In the genomic region with DNA sequence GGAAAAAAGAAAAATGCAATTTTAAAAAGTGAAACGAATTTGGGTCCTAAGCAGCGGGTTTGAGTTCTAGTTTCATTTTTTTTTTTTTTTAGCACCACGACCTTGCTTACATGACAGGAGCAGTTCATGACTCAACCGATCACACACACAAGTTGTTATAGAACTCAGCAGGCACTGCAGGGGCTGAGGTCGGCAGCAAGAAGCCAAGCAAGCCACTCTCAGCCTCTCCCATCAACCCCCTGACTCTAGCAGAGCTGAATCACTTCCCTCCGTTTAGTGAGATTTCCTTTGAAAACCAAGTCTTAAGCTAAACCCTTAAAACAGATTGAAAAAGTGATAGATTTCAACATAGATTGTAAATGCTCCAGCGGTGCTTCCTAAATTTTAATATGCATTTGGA, we compare ENCODE assay signal across 20 cellular contexts.
DNase-seq lines count a peak whose midpoint lies in the region; ATAC-seq and TF ChIP-seq lines count a peak whose summit lies in the region.
"Had no signal": no experiment of that assay in that cellular context is flagged by ENCODE, and none has a peak within 500 bp of the region (broad histone marks: within the 10 kb centered on the region; RNA-seq: fewer than 3 reads in every experiment).

No MANE protein-coding gene starts in this region.

- in situ Hi-C loops in brain microvascular endothelial cell (cut with HindIII; ENCODE audit: low pct_ligation_motif_present, low sequenced_read_pairs) = no loop called here

- H3K4me3 Mint-ChIP-seq in stimulated activated naive B cell treated with anti-CD40 and anti-IgM and Interleukin-4, amounts not matched to agents 10 μg/mL and 1 μg/mL and 100 μg/mL, for 72 hours = no peak overlapping the region
- H3K4me3 Mint-ChIP-seq: CD4-positive, alpha-beta T cell had no signal

- no peaks in the 10 kb centered on the region for H3K4me1 Mint-ChIP-seq in stimulated activated naive B cell treated with anti-CD40 and anti-IgM and Interleukin-4, amounts not matched to agents 10 μg/mL and 1 μg/mL and 100 μg/mL, for 72 hours

- peak; percentile 61 for DNase-seq in NK-92 treated with Interleukin-12 subunit alpha and Interleukin-12 subunit beta, amount 100 ng/mL, for 24 hours (lab: John Stamatoyannopoulos, UW)
- DNase-seq in NK-92 (lab: John Stamatoyannopoulos, UW; ENCODE audit: unreplicated experiment) (no peak), brain microvascular endothelial cell (peak; percentile 9), islet precursor cell (peak; percentile 76), midbrain (lab: John Stamatoyannopoulos, UW) (no peak), SW 1271 (lab: John Stamatoyannopoulos, UW) (no peak)
- DNase-seq in stimulated activated naive B cell treated with anti-CD40 and anti-IgM and Interleukin-4, amounts not matched to agents 10 μg/mL and 1 μg/mL and 100 μg/mL, for 72 hours = no peak
- DNase-seq: BE2C; CD4-positive, alpha-beta T cell; KBM-7; NCI-H1092; NCI-H146; NCI-H2081 treated with DMSO at 0.1 percent for 48 hours; NCI-H2227 treated with DMSO at 0.1 percent for 48 hours; NCI-H524; Right ventricle myocardium superior had no signal

- H3K36me3 Mint-ChIP-seq in stimulated activated naive B cell treated with anti-CD40 and anti-IgM and Interleukin-4, amounts not matched to agents 10 μg/mL and 1 μg/mL and 100 μg/mL, for 72 hours = no peaks in the 10 kb centered on the region

- TF ChIP-seq CTCF in brain microvascular endothelial cell (IDR thresholded peaks at IDR 0.05; ENCODE audit: low read depth, low read length, missing control alignments) = no peak

- no peaks in the 10 kb centered on the region for H3K9me3 Mint-ChIP-seq in stimulated activated naive B cell treated with anti-CD40 and anti-IgM and Interleukin-4, amounts not matched to agents 10 μg/mL and 1 μg/mL and 100 μg/mL, for 72 hours
- H3K9me3 Mint-ChIP-seq: CD4-positive, alpha-beta T cell had no signal

- H3K27me3 Mint-ChIP-seq in stimulated activated naive B cell treated with anti-CD40 and anti-IgM and Interleukin-4, amounts not matched to agents 10 μg/mL and 1 μg/mL and 100 μg/mL, for 72 hours = peaks cover 0 to 6% of the 10 kb centered on the region in 2 donors
- H3K27me3 Mint-ChIP-seq: CD4-positive, alpha-beta T cell had no signal

- no peaks in the 10 kb centered on the region for H3K36me3 ChIP-seq in brain microvascular endothelial cell (replicated peaks)
- H3K36me3 ChIP-seq: BE2C, HAP-1 had no signal

- no peak overlapping the region for H3K27ac ChIP-seq in brain microvascular endothelial cell
- H3K27ac ChIP-seq: 22Rv1, HL-60 had no signal

- no peak overlapping the region for H3K4me3 ChIP-seq in brain microvascular endothelial cell (ENCODE audit: low read depth, low read length)
- H3K4me3 ChIP-seq: HAP-1 had no signal

- no peak for ATAC-seq in stimulated activated naive B cell treated with anti-CD40 and anti-IgM and Interleukin-4, amounts not matched to agents 10 μg/mL and 1 μg/mL and 100 μg/mL, for 72 hours (replicated peaks)
- no peak for ATAC-seq in HG03025 (IDR thresholded peaks at IDR 0.05; ENCODE audit: low FRiP score, unreplicated experiment)

- H3K27ac Mint-ChIP-seq in stimulated activated naive B cell treated with anti-CD40 and anti-IgM and Interleukin-4, amounts not matched to agents 10 μg/mL and 1 μg/mL and 100 μg/mL, for 72 hours = no peak overlapping the region
- H3K27ac Mint-ChIP-seq: CD4-positive, alpha-beta T cell had no signal

- no peaks in the 10 kb centered on the region for H3K27me3 ChIP-seq in brain microvascular endothelial cell (replicated peaks)
- H3K27me3 ChIP-seq: BE2C had no signal

Comparison
In these comparisons a context has a peak if more than half of its experiments do, and no peak if none do; other contexts are left out.
1. DNase-seq: peak in NK-92 treated with Interleukin-12 subunit alpha and Interleukin-12 subunit beta, amount 100 ng/mL, for 24 hours (single experiment), brain microvascular endothelial cell (single experiment) and islet precursor cell (single experiment); none in NK-92 (single experiment), stimulated activated naive B cell treated with anti-CD40 and anti-IgM and Interleukin-4, amounts not matched to agents 10 μg/mL and 1 μg/mL and 100 μg/mL, for 72 hours (single experiment), midbrain (single experiment) and SW 1271 (0 of 2).